Comparison of ENCODE assay signal across 11 cellular contexts in the genomic region with DNA sequence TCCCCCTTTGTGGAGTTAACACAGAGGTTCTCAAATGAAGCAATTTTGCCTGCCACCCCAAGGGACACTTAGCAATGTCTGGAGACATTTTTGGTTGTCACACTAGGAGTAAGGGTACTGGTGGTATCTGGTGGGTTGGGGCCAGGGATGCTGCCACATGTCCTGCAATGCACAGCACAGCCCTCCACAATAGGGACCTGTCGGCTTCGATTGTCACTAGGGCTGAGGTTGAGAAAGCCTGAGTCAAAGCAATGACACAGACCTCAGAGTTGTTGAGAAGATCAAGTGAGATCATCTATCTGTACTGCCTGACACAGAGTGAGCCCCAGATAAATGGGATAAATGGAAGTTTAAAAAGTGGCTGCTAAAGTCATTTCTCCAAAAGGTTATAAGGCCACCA.
A peak's percentile ranks its signal among the peaks of the same experiment; 100 is the strongest.
DNase-seq lines count a peak whose midpoint lies in the region; ATAC-seq and TF ChIP-seq lines count a peak whose summit lies in the region.
"Had no signal": no experiment of that assay in that cellular context is flagged by ENCODE, and none has a peak within 500 bp of the region (broad histone marks: within the 10 kb centered on the region; RNA-seq: fewer than 3 reads in every experiment).

No MANE protein-coding gene starts in this region.

- peaks cover 86% of the 10 kb centered on the region for H3K27me3 Mint-ChIP-seq in progenitor cell of endocrine pancreas

- CTCF ChIA-PET in PC-3 (lab: Charles Lee), result no interaction called here

- TF ChIP-seq POLR2A in esophagus muscularis mucosa (IDR thresholded peaks at IDR 0.05; ENCODE audit: low read depth), result no peak

- H3K4me2 ChIP-seq in PC-3 (ENCODE audit: low read length), result peak overlapping the region; percentile 69

- H2AFZ ChIP-seq in ACC112 (ENCODE audit: low read length, unreplicated experiment), result no peak overlapping the region
- H2AFZ ChIP-seq in PC-3 (ENCODE audit: low read length), result peak overlapping the region; percentile 72

- H3K9me3 ChIP-seq in PC-3 (ENCODE audit: low read length) (no peaks in the 10 kb centered on the region), esophagus muscularis mucosa (no peaks in the 10 kb centered on the region)

- no peaks in the 10 kb centered on the region for H4K20me1 ChIP-seq in PC-3 (ENCODE audit: low read length)

- POLR2A ChIA-PET in PC-3 (lab: Charles Lee; ENCODE audit: unreplicated experiment), result interaction anchor here (0.6 kb wide), 1 partner anchor 18 kb away, joined by 5 read pairs; no protein-coding TSS in a partner anchor

- H3K4me3 ChIP-seq in ACC112 (ENCODE audit: low read depth, low read length), result peak overlapping the region; percentile 44; the same call in 1 of the 2 replicates
- no peak overlapping the region for H3K4me3 ChIP-seq in PC-3 (ENCODE audit: low read length)
- no peak overlapping the region for H3K4me3 ChIP-seq in esophagus muscularis mucosa

- H3K4me1 Mint-ChIP-seq in progenitor cell of endocrine pancreas (ENCODE audit: low read depth), result peaks cover 12% of the 10 kb centered on the region

- 92% methylated on average over 2 of the region's 2 CpGs for WGBS in esophagus muscularis mucosa

- no peaks in the 10 kb centered on the region for H3K79me2 ChIP-seq in ACC112 (ENCODE audit: control insufficient read depth, insufficient read depth, low read length, unreplicated experiment)
- H3K79me2 ChIP-seq in PC-3 (ENCODE audit: low read length), result no peaks in the 10 kb centered on the region

- peak overlapping the region; percentile 77 for H3K9ac ChIP-seq in PC-3 (ENCODE audit: low read length)

- H3K36me3 Mint-ChIP-seq in progenitor cell of endocrine pancreas (ENCODE audit: insufficient read depth), result no peaks in the 10 kb centered on the region

- H3K36me3 ChIP-seq in ACC112 (ENCODE audit: insufficient read depth, low read length) (no peaks in the 10 kb centered on the region), PC-3 (ENCODE audit: low read depth, low read length) (no peaks in the 10 kb centered on the region), esophagus muscularis mucosa (no peaks in the 10 kb centered on the region)

- no peak overlapping the region for H3K4me3 Mint-ChIP-seq in progenitor cell of endocrine pancreas (ENCODE audit: low read depth)
- H3K4me3 Mint-ChIP-seq: T-helper 2 cell treated with Interferon-gamma antibody and Interleukin-4, amounts not matched to agents 5 μg/mL and 100 μg/mL, for 36 hours had no signal

- peak; percentile 44 for ATAC-seq in PC-3
- peak; percentile 12 for ATAC-seq in omental fat pad (ENCODE audit: low FRiP score)
- ATAC-seq in GM18907 (IDR thresholded peaks at IDR 0.05; ENCODE audit: unreplicated experiment), result no peak
- no peak for ATAC-seq in HG02588 (IDR thresholded peaks at IDR 0.05; ENCODE audit: unreplicated experiment)

- peaks cover 2% of the 10 kb centered on the region for H3F3A ChIP-seq in PC-3 (ENCODE audit: low read length, unreplicated experiment)

- no peak for TF ChIP-seq CTCF in PC-3 (conservative IDR thresholded peaks at IDR 0.05; ENCODE audit: low read depth, low read length)
- no peak for TF ChIP-seq CTCF in esophagus muscularis mucosa (IDR thresholded peaks at IDR 0.05)
- TF ChIP-seq CTCF in omental fat pad (IDR thresholded peaks at IDR 0.05), result no peak
- no peak for TF ChIP-seq CTCF in progenitor cell of endocrine pancreas (IDR thresholded peaks at IDR 0.05; ENCODE audit: unreplicated experiment)

- BruUV-seq in PC-3 (replicated peaks; lab: Mats Ljungman, UMichigan), result TSS peak; percentile 41

- intact Hi-C loops in PC-3 (cut with micrococcal nuclease), result loop anchor here (2.0 to 5.0 kb wide), 5 partner anchors 101 to 319 kb away; partner anchors contain the start of gene KLF4
- intact Hi-C loops in esophagus muscularis mucosa (cut with DNase I), result loop anchor here (10.0 kb wide), 1 partner anchor 156 kb away; no protein-coding TSS in a partner anchor

- no peaks in the 10 kb centered on the region for H3K9me2 ChIP-seq in PC-3 (replicated peaks; ENCODE audit: low read length)

- H3K9me3 Mint-ChIP-seq in progenitor cell of endocrine pancreas (ENCODE audit: low read depth), result no peaks in the 10 kb centered on the region
- H3K9me3 Mint-ChIP-seq: T-helper 2 cell treated with Interferon-gamma antibody and Interleukin-4, amounts not matched to agents 5 μg/mL and 100 μg/mL, for 36 hours had no signal

- DNase-seq in PC-3 (peak; percentile 54), esophagus muscularis mucosa (ENCODE audit: extremely low spot score) (no peak), omental fat pad (ENCODE audit: low spot score) (no peak), progenitor cell of endocrine pancreas (ENCODE audit: low spot score, unreplicated experiment) (no peak)
- no peak for DNase-seq in activated CD4-positive, alpha-beta T cell treated with anti-CD3 and anti-CD28 coated beads, Interleukin-2, amount 50 U/mL, for 48 hours
- DNase-seq: NK-92 treated with Interleukin-12 subunit alpha and Interleukin-12 subunit beta, amount 100 ng/mL, for 24 hours; stimulated activated CD4-positive, alpha-beta T cell treated with anti-CD3 and anti-CD28 coated beads, Interleukin-2, amount 100 ng/mL, for 24 hours had no signal

- H3K27me3 ChIP-seq in ACC112 (ENCODE audit: insufficient read depth, low read length), result no peaks in the 10 kb centered on the region
- H3K27me3 ChIP-seq in PC-3 (ENCODE audit: low read length), result no peaks in the 10 kb centered on the region
- no peaks in the 10 kb centered on the region for H3K27me3 ChIP-seq in esophagus muscularis mucosa

- H3K27ac ChIP-seq in ACC112 (ENCODE audit: low read depth, low read length) (peak overlapping the region; percentile 99), PC-3 (ENCODE audit: low read length) (peak overlapping the region; percentile 98), esophagus muscularis mucosa (replicated peaks in 1 of 4) (peak overlapping the region; percentile 58 to 74 (median 68))

- no peak for TF ChIP-seq EP300 in esophagus muscularis mucosa (IDR thresholded peaks at IDR 0.05)

- H3K4me1 ChIP-seq in ACC112 (ENCODE audit: control insufficient read depth, insufficient read depth, low read length, unreplicated experiment), result peaks cover 66% of the 10 kb centered on the region
- peaks cover 40% of the 10 kb centered on the region for H3K4me1 ChIP-seq in PC-3 (ENCODE audit: insufficient read depth, low read length)
- H3K4me1 ChIP-seq in esophagus muscularis mucosa, result peaks cover 8 to 50% (median 49%) of the 10 kb centered on the region in 4 donors

- H3K27ac Mint-ChIP-seq in progenitor cell of endocrine pancreas, result no peak overlapping the region
- H3K27ac Mint-ChIP-seq: T-helper 2 cell treated with Interferon-gamma antibody and Interleukin-4, amounts not matched to agents 5 μg/mL and 100 μg/mL, for 36 hours had no signal

Comparison
In these comparisons a context has a peak if more than half of its experiments do, and no peak if none do; other contexts are left out.
1. ATAC-seq: peak in PC-3 (single experiment) and omental fat pad (single experiment); none in GM18907 (single experiment) and HG02588 (single experiment).
2. Peak in every context shown above with its lines, with median percentiles within 50 percentile points of each other: H3K27ac ChIP-seq.